In genomic region chr7:10734595-10734994, GRCh38 we compare ENCODE assay signal across 6 cellular contexts.
"Had no signal": no experiment of that assay in that cellular context is flagged by ENCODE, and none has a peak within 500 bp of the region (broad histone marks: within the 10 kb centered on the region; RNA-seq: fewer than 3 reads in every experiment).

No MANE protein-coding gene starts in this region.

- ATAC-seq: HepG2 had no signal

- FAIRE-seq: HepG2, HTR-8/SVneo had no signal

- DNase-seq: IMR-90, KBM-7, KG1 had no signal

- H3K27ac ChIP-seq: HL-60 had no signal
